In genomic region chr16:1433756-1434155, GRCh38 we compare ENCODE assay signal across 24 cellular contexts. TPM values are rescaled to one million over a fixed set of nuclear protein-coding genes. Genes with fewer than 3 reads are reported as not detected.
"Had no signal": no experiment of that assay in that cellular context is flagged by ENCODE, and none has a peak within 500 bp of the region (broad histone marks: within the 10 kb centered on the region; RNA-seq: fewer than 3 reads in every experiment).

No MANE protein-coding gene starts in this region.

- DNase-seq: cortex of kidney; dorsolateral prefrontal cortex; effector memory CD4-positive, alpha-beta T cell; gastrocnemius medialis; immature natural killer cell; left lung; lower lobe of right lung; psoas muscle; small intestine; stimulated activated CD4-positive, alpha-beta T cell treated with anti-CD3 and anti-CD28 coated beads, Interleukin-12 subunit alpha, Interleukin-12 subunit beta, amount 100 ng/mL, for 4 hours; stimulated activated naive CD4-positive, alpha-beta T cell; stomach; substantia nigra; transverse colon had no signal

- H3K9me3 ChIP-seq: esophagus muscularis mucosa, gastrocnemius medialis, left lung, lower lobe of right lung, psoas muscle, stomach, thoracic aorta, transverse colon had no signal

- H3K4me1 ChIP-seq: gastrocnemius medialis, left lung, lower lobe of right lung, psoas muscle had no signal

- H3K4me3 ChIP-seq: esophagus muscularis mucosa, psoas muscle, stomach, thoracic aorta, transverse colon had no signal

- FAIRE-seq: keratinocyte, small intestine had no signal

- H3K36me3 ChIP-seq: gastrocnemius medialis, left lung, lower lobe of right lung, stomach, thoracic aorta, transverse colon had no signal

- H3K27ac ChIP-seq: dorsolateral prefrontal cortex, epithelial cell of prostate, esophagus muscularis mucosa, left lung, lower lobe of right lung, psoas muscle, stomach, thoracic aorta, transverse colon had no signal

- H3K27me3 ChIP-seq: dorsolateral prefrontal cortex, gastrocnemius medialis had no signal

RNA-seq across cellular contexts. Expression of gene PERCC1, which starts 2.9 kb away (rescaled TPM):
- total RNA-seq: esophagus muscularis mucosa, fibroblast of villous mesenchyme, gastrocnemius medialis, lower lobe of right lung, mesothelial cell of epicardium, mucosa of gallbladder, myocyte, osteoblast, psoas muscle, thoracic aorta, ureter had no signal
- polyA plus RNA-seq: immature natural killer cell, keratinocyte had no signal

RNA-seq across cellular contexts. Expression of gene CCDC154, which starts 10.6 kb away (rescaled TPM):
- total RNA-seq: stomach had no signal
- polyA plus RNA-seq: immature natural killer cell had no signal
